Comparison of ENCODE assay signal across 17 cellular contexts in genomic region chr12:57047981-57048380, GRCh38. TPM values are rescaled to one million over a fixed set of nuclear protein-coding genes. Genes with fewer than 3 reads are reported as not detected.
A peak's percentile ranks its signal among the peaks of the same experiment; 100 is the strongest.
DNase-seq lines count a peak whose midpoint lies in the region; ATAC-seq and TF ChIP-seq lines count a peak whose summit lies in the region.
"Had no signal": no experiment of that assay in that cellular context is flagged by ENCODE, and none has a peak within 500 bp of the region (broad histone marks: within the 10 kb centered on the region; RNA-seq: fewer than 3 reads in every experiment).

No MANE protein-coding gene starts in this region.

- TF ChIP-seq CTCF in Caco-2 (IDR thresholded peaks at IDR 0.05; ENCODE audit: insufficient read depth in 1 of 2, low read depth in 1 of 2, low read length in 1 of 2, severe bottlenecking in 1 of 2, unreplicated experiment in 1 of 2) (no peak), hepatocyte (IDR thresholded peaks at IDR 0.05; ENCODE audit: poor library complexity) (no peak), neural progenitor cell (IDR thresholded peaks at IDR 0.05) (no peak), right atrium auricular region (IDR thresholded peaks at IDR 0.05) (no peak)

- H3K4me2 ChIP-seq in hepatocyte (peak overlapping the region; percentile 73), neural progenitor cell (no peak overlapping the region)
- H3K4me2 ChIP-seq: PC-9 had no signal

- H2AFZ ChIP-seq in hepatocyte, result no peak overlapping the region
- H2AFZ ChIP-seq in neural progenitor cell (replicated peaks), result no peak overlapping the region
- H2AFZ ChIP-seq: PC-9 had no signal

- H3K27ac Mint-ChIP-seq in Caco-2 (ENCODE audit: unreplicated experiment), result no peak overlapping the region
- peak overlapping the region; percentile 0 for H3K27ac Mint-ChIP-seq in T-helper 17 cell
- H3K27ac Mint-ChIP-seq in neural progenitor cell, result no peak overlapping the region

- intact Hi-C loops in Caco-2 (cut with micrococcal nuclease; ENCODE audit: unreplicated experiment), result no loop called here

- H3K9me3 Mint-ChIP-seq in Caco-2 (ENCODE audit: unreplicated experiment), result no peaks in the 10 kb centered on the region
- no peaks in the 10 kb centered on the region for H3K9me3 Mint-ChIP-seq in neural progenitor cell

- H3K27me3 ChIP-seq in Caco-2 (replicated peaks; ENCODE audit: control insufficient read depth, insufficient read depth, low read length) (no peaks in the 10 kb centered on the region), hepatocyte (no peaks in the 10 kb centered on the region), neural progenitor cell (no peaks in the 10 kb centered on the region), right atrium auricular region (no peaks in the 10 kb centered on the region)

- H3K79me2 ChIP-seq in hepatocyte (peaks cover 2% of the 10 kb centered on the region), neural progenitor cell (ENCODE audit: low read depth) (no peaks in the 10 kb centered on the region)

- BruUV-seq in Caco-2 (replicated peaks; lab: Mats Ljungman, UMichigan), result no TSS peak

- POLR2A ChIA-PET in Caco-2 (lab: Charles Lee), result no interaction called here

- CTCF ChIA-PET in Caco-2 (lab: Charles Lee), result interaction anchor here (0.7 kb wide), 1 partner anchor 64 kb away, joined by 6 read pairs; no protein-coding TSS in a partner anchor

- peak overlapping the region; percentile 71 for H3K27ac ChIP-seq in hepatocyte
- no peak overlapping the region for H3K27ac ChIP-seq in neural progenitor cell
- H3K27ac ChIP-seq in right atrium auricular region, result no peak overlapping the region
- H3K27ac ChIP-seq: C4-2B, heart left ventricle, PC-9 had no signal

- H3K9me3 ChIP-seq in Caco-2 (no peaks in the 10 kb centered on the region), T-helper 17 cell (ENCODE audit: control insufficient read depth, low read length, poor library complexity, severe bottlenecking) (no peaks in the 10 kb centered on the region), hepatocyte (ENCODE audit: low read depth) (no peaks in the 10 kb centered on the region), neural progenitor cell (ENCODE audit: low read depth) (no peaks in the 10 kb centered on the region), right atrium auricular region (no peaks in the 10 kb centered on the region)
- H3K9me3 ChIP-seq: heart left ventricle had no signal

- H4K20me1 ChIP-seq in hepatocyte (ENCODE audit: insufficient read depth, poor library complexity, severe bottlenecking), result no peaks in the 10 kb centered on the region
- H4K20me1 ChIP-seq in neural progenitor cell (ENCODE audit: low read depth), result no peaks in the 10 kb centered on the region

- WGBS in hepatocyte (ENCODE audit: low lambda C conversion rate, missing lambda C conversion rate), result 53% methylated on average over 1 of the region's 1 CpG

- H3K4me1 ChIP-seq in Caco-2, result peaks cover 22% of the 10 kb centered on the region
- no peaks in the 10 kb centered on the region for H3K4me1 ChIP-seq in hepatocyte (ENCODE audit: insufficient read depth)
- no peaks in the 10 kb centered on the region for H3K4me1 ChIP-seq in neural progenitor cell
- H3K4me1 ChIP-seq in right atrium auricular region, result no peaks in the 10 kb centered on the region

- H3K36me3 ChIP-seq in Caco-2 (ENCODE audit: control insufficient read depth, insufficient read depth, low read length) (peaks cover 5% of the 10 kb centered on the region; the same call in 1 of the 2 replicates), hepatocyte (replicated peaks; ENCODE audit: insufficient read depth, low read depth) (no peaks in the 10 kb centered on the region), neural progenitor cell (no peaks in the 10 kb centered on the region), right atrium auricular region (no peaks in the 10 kb centered on the region)
- H3K36me3 ChIP-seq: heart left ventricle had no signal

- H3K27me3 Mint-ChIP-seq in Caco-2 (ENCODE audit: insufficient read depth, unreplicated experiment), result no peaks in the 10 kb centered on the region
- peaks cover 23% of the 10 kb centered on the region for H3K27me3 Mint-ChIP-seq in T-helper 17 cell
- H3K27me3 Mint-ChIP-seq in neural progenitor cell (ENCODE audit: insufficient read depth, low read depth), result peaks cover 19% of the 10 kb centered on the region

- H3K9ac ChIP-seq in neural progenitor cell, result no peak overlapping the region

- H3F3A ChIP-seq in neural progenitor cell (ENCODE audit: low read depth), result peaks cover 8% of the 10 kb centered on the region

- H3K36me3 Mint-ChIP-seq in Caco-2 (ENCODE audit: insufficient read depth, unreplicated experiment), result no peaks in the 10 kb centered on the region
- peaks cover 2% of the 10 kb centered on the region for H3K36me3 Mint-ChIP-seq in T-helper 17 cell (ENCODE audit: low read depth)
- H3K36me3 Mint-ChIP-seq in neural progenitor cell, result no peaks in the 10 kb centered on the region

- no peak for ATAC-seq in T-helper 17 cell
- no peak for ATAC-seq in GM21825 (IDR thresholded peaks at IDR 0.05; ENCODE audit: unreplicated experiment)

- peak; percentile 21 for DNase-seq in AG08395 (ENCODE audit: low spot score)
- no peak for DNase-seq in Caco-2
- no peak for DNase-seq in T-helper 17 cell
- no peak for DNase-seq in hepatocyte (ENCODE audit: low spot score)
- no peak for DNase-seq in nucleus accumbens (lab: John Stamatoyannopoulos, UW)
- no peak for DNase-seq in neural progenitor cell (ENCODE audit: low spot score)
- no peak for DNase-seq in right atrium auricular region (ENCODE audit: low spot score)
- DNase-seq: GOT3, left colon, NCI-H187, NCI-H524, PC-9, SW 1271 had no signal

- H3K9me2 ChIP-seq in hepatocyte (replicated peaks; ENCODE audit: insufficient read depth), result no peaks in the 10 kb centered on the region

- H3K4me1 Mint-ChIP-seq in Caco-2 (ENCODE audit: low read depth, unreplicated experiment) (peaks cover 28% of the 10 kb centered on the region), T-helper 17 cell (peaks cover 18% of the 10 kb centered on the region), neural progenitor cell (no peaks in the 10 kb centered on the region)

- H3K4me3 ChIP-seq in Caco-2 (ENCODE audit: low read depth, low read length), result peak overlapping the region; percentile 25; the same call in 1 of the 2 replicates
- no peak overlapping the region for H3K4me3 ChIP-seq in hepatocyte
- no peak overlapping the region for H3K4me3 ChIP-seq in neural progenitor cell
- no peak overlapping the region for H3K4me3 ChIP-seq in right atrium auricular region
- H3K4me3 ChIP-seq: heart left ventricle, PC-9 had no signal

- peak overlapping the region; percentile 57 for H3K4me3 Mint-ChIP-seq in Caco-2 (ENCODE audit: unreplicated experiment)
- no peak overlapping the region for H3K4me3 Mint-ChIP-seq in T-helper 17 cell
- no peak overlapping the region for H3K4me3 Mint-ChIP-seq in neural progenitor cell

RNA-seq across cellular contexts. Expression of gene MYO1A, which starts 1.9 kb away (rescaled TPM):
- total RNA-seq in Caco-2 (2022) (9.3 and 11.9 TPM in 2 replicates), T-helper 17 cell (under 1 TPM in 1 of 2 donors, not detected in 1; 0.70 TPM), hepatocyte (28.3 and 29.2 TPM in 2 replicates), neural progenitor cell (ENCODE audit: low replicate concordance) (0.19 TPM in 1 of 2 replicates, not detected in the other), right atrium auricular region (under 1 TPM in 1 of 2 donors, not detected in 1; 0.08 TPM)
- 23.8 and 25.2 TPM in 2 replicates for polyA plus RNA-seq in hepatocyte
- total RNA-seq: myocyte, PC-9 had no signal

RNA-seq across cellular contexts. Expression of gene NEMP1, which starts 30.6 kb away (rescaled TPM):
- total RNA-seq in Caco-2 (2022) (38.3 and 40.1 TPM in 2 replicates), T-helper 17 cell (10 to 100 TPM; 12.2 to 14.1 TPM), hepatocyte (8.3 and 9.3 TPM in 2 replicates), neural progenitor cell (ENCODE audit: low replicate concordance) (55.3 and 72.0 TPM in 2 replicates), right atrium auricular region (1 to 10 TPM; 1.9 to 2.2 TPM)
- 3.0 and 6.2 TPM in 2 replicates for polyA plus RNA-seq in hepatocyte

RNA-seq across cellular contexts. Expression of gene TAC3, which starts 31.7 kb away (rescaled TPM):
- total RNA-seq in Caco-2 (2022), result 1.6 and 3.1 TPM in 2 replicates
- total RNA-seq in T-helper 17 cell, result not detected
- total RNA-seq in hepatocyte, result 13.0 and 18.1 TPM in 2 replicates
- 113 and 167 TPM in 2 replicates for polyA plus RNA-seq in hepatocyte
- total RNA-seq in neural progenitor cell (ENCODE audit: low replicate concordance), result 6.0 and 13.8 TPM in 2 replicates
- total RNA-seq in right atrium auricular region, result not detected
- total RNA-seq: heart left ventricle, myocyte, PC-9 had no signal
- polyA plus RNA-seq: heart left ventricle had no signal

RNA-seq across cellular contexts. Expression of gene NAB2, which starts 40.9 kb away (rescaled TPM):
- total RNA-seq in Caco-2 (2022) (15.7 and 16.4 TPM in 2 replicates), T-helper 17 cell (1 to 10 TPM; 4.0 to 5.0 TPM), hepatocyte (21.9 and 24.8 TPM in 2 replicates), neural progenitor cell (ENCODE audit: low replicate concordance) (19.8 and 41.3 TPM in 2 replicates), right atrium auricular region (10 to 100 TPM in 1 of 2 donors, 1 to 10 TPM in 1; 9.0 to 21.1 TPM)
- 12.3 and 12.9 TPM in 2 replicates for polyA plus RNA-seq in hepatocyte

RNA-seq across cellular contexts. Expression of gene ZBTB39, which starts 41.6 kb away (rescaled TPM):
- 12.2 and 12.8 TPM in 2 replicates for total RNA-seq in Caco-2 (2022)
- 10 to 100 TPM in 1 of 2 donors, 1 to 10 TPM in 1; 7.0 to 10.8 TPM for total RNA-seq in T-helper 17 cell
- total RNA-seq in hepatocyte, result 6.4 and 6.5 TPM in 2 replicates
- 1.8 and 2.0 TPM in 2 replicates for polyA plus RNA-seq in hepatocyte
- 21.1 and 29.7 TPM in 2 replicates for total RNA-seq in neural progenitor cell (ENCODE audit: low replicate concordance)
- total RNA-seq in right atrium auricular region, result 1 to 10 TPM; 3.0 to 5.9 TPM
